Comparison of ENCODE assay signal across 18 cellular contexts in genomic region chr3:37907371-37907770, GRCh38. TPM values are rescaled to one million over a fixed set of nuclear protein-coding genes. Genes with fewer than 3 reads are reported as not detected.
DNase-seq lines count a peak whose midpoint lies in the region; ATAC-seq lines count a peak whose summit lies in the region.
"Had no signal": no experiment of that assay in that cellular context is flagged by ENCODE, and none has a peak within 500 bp of the region (broad histone marks: within the 10 kb centered on the region; RNA-seq: fewer than 3 reads in every experiment).

No MANE protein-coding gene starts in this region.

- peaks cover 42% of the 10 kb centered on the region for H3K4me1 Mint-ChIP-seq in activated CD4-positive, alpha-beta T cell treated with anti-CD3 and anti-CD28 coated beads, Interleukin-2, amount 10 ng/mL, durations not matched to agents 24 days and 14 days
- peaks cover 59% of the 10 kb centered on the region for H3K4me1 Mint-ChIP-seq in activated CD8-positive, alpha-beta T cell treated with anti-CD3 and anti-CD28 coated beads, Interleukin-2, amount 10 ng/mL, durations not matched to agents 7 days and 5 days (ENCODE audit: low read depth)
- peaks cover 17 to 36% of the 10 kb centered on the region in 2 donors for H3K4me1 Mint-ChIP-seq in immature natural killer cell

- peak overlapping the region; percentile 40 for H3K4me3 Mint-ChIP-seq in activated CD4-positive, alpha-beta T cell treated with anti-CD3 and anti-CD28 coated beads, Interleukin-2, amount 10 ng/mL, durations not matched to agents 24 days and 14 days
- H3K4me3 Mint-ChIP-seq in activated CD8-positive, alpha-beta T cell treated with anti-CD3 and anti-CD28 coated beads, Interleukin-2, amount 10 ng/mL, durations not matched to agents 7 days and 5 days: peak overlapping the region; percentile 42
- H3K4me3 Mint-ChIP-seq in immature natural killer cell: peak overlapping the region; percentile 0 to 52 (median 39)

- H3K27me3 Mint-ChIP-seq in activated CD4-positive, alpha-beta T cell treated with anti-CD3 and anti-CD28 coated beads, Interleukin-2, amount 10 ng/mL, durations not matched to agents 24 days and 14 days: peaks cover 10% of the 10 kb centered on the region
- H3K27me3 Mint-ChIP-seq in activated CD8-positive, alpha-beta T cell treated with anti-CD3 and anti-CD28 coated beads, Interleukin-2, amount 10 ng/mL, durations not matched to agents 7 days and 5 days (ENCODE audit: low read depth): peaks cover 25% of the 10 kb centered on the region
- peaks cover 0 to 3% (median 1%) of the 10 kb centered on the region in 3 donors for H3K27me3 Mint-ChIP-seq in immature natural killer cell (ENCODE audit: low read depth in 3 of 3)

- H3K27ac Mint-ChIP-seq in activated CD4-positive, alpha-beta T cell treated with anti-CD3 and anti-CD28 coated beads, Interleukin-2, amount 10 ng/mL, durations not matched to agents 24 days and 14 days: peak overlapping the region; percentile 58
- H3K27ac Mint-ChIP-seq in activated CD8-positive, alpha-beta T cell treated with anti-CD3 and anti-CD28 coated beads, Interleukin-2, amount 10 ng/mL, durations not matched to agents 7 days and 5 days: peak overlapping the region; percentile 68
- H3K27ac Mint-ChIP-seq in immature natural killer cell: peak overlapping the region in 2 of 6 donors; percentile 8

- peak overlapping the region; percentile 50 for H3K27ac ChIP-seq in substantia nigra (ENCODE audit: low read depth, low read length, poor library complexity, severe bottlenecking)
- H3K27ac ChIP-seq: A549 had no signal

- H3K9me3 Mint-ChIP-seq in activated CD4-positive, alpha-beta T cell treated with anti-CD3 and anti-CD28 coated beads, Interleukin-2, amount 10 ng/mL, durations not matched to agents 24 days and 14 days: no peaks in the 10 kb centered on the region
- H3K9me3 Mint-ChIP-seq in activated CD8-positive, alpha-beta T cell treated with anti-CD3 and anti-CD28 coated beads, Interleukin-2, amount 10 ng/mL, durations not matched to agents 7 days and 5 days (ENCODE audit: insufficient read depth): no peaks in the 10 kb centered on the region
- no peaks in the 10 kb centered on the region for H3K9me3 Mint-ChIP-seq in immature natural killer cell

- intact Hi-C loops in activated CD4-positive, alpha-beta T cell treated with anti-CD3 and anti-CD28 coated beads, Interleukin-2, amount 10 ng/mL, durations not matched to agents 24 days and 14 days (cut with micrococcal nuclease): loop anchor here (2.0 to 5.0 kb wide), 2 partner anchors 43 to 45 kb away; no protein-coding TSS in a partner anchor

- POLR2A ChIA-PET in activated CD8-positive, alpha-beta T cell treated with anti-CD3 and anti-CD28 coated beads, Interleukin-2, amount 10 ng/mL, durations not matched to agents 7 days and 5 days (lab: Charles Lee): no interaction called here

- H3K36me3 Mint-ChIP-seq in activated CD4-positive, alpha-beta T cell treated with anti-CD3 and anti-CD28 coated beads, Interleukin-2, amount 10 ng/mL, durations not matched to agents 24 days and 14 days (ENCODE audit: low read depth): no peaks in the 10 kb centered on the region
- H3K36me3 Mint-ChIP-seq in activated CD8-positive, alpha-beta T cell treated with anti-CD3 and anti-CD28 coated beads, Interleukin-2, amount 10 ng/mL, durations not matched to agents 7 days and 5 days (ENCODE audit: low read depth): no peaks in the 10 kb centered on the region
- H3K36me3 Mint-ChIP-seq in immature natural killer cell: no peaks in the 10 kb centered on the region

- CTCF ChIA-PET in activated CD8-positive, alpha-beta T cell treated with anti-CD3 and anti-CD28 coated beads, Interleukin-2, amount 10 ng/mL, durations not matched to agents 7 days and 5 days (lab: Charles Lee): interaction anchor here (0.9 to 1.9 kb wide), 2 partner anchors 8 to 59 kb away, joined by 3 to 5 read pairs; no protein-coding TSS in a partner anchor

- no peak for DNase-seq in activated CD4-positive, alpha-beta T cell treated with anti-CD3 and anti-CD28 coated beads, Interleukin-2, amount 10 ng/mL, durations not matched to agents 24 days and 14 days
- DNase-seq in activated CD4-positive, alpha-beta T cell treated with anti-CD3 and anti-CD28 coated beads for 1 hour: no peak
- no peak for DNase-seq in activated CD8-positive, alpha-beta T cell treated with anti-CD3 and anti-CD28 coated beads, Interleukin-2, amount 10 ng/mL, durations not matched to agents 7 days and 5 days
- DNase-seq in immature natural killer cell (no peak), substantia nigra (lab: John Stamatoyannopoulos, UW) (no peak), NCI-H345 (lab: John Stamatoyannopoulos, UW) (no peak)
- no peak for DNase-seq in stimulated activated CD4-positive, alpha-beta T cell treated with anti-CD3 and anti-CD28 coated beads, Interleukin-1b, Interleukin-23, amount 100 ng/mL, for 48 hours
- DNase-seq: GF-D8; glutamatergic neuron; IMR-90; NCI-H1048; SHP77; stimulated activated CD4-positive, alpha-beta T cell treated with anti-CD3 and anti-CD28 coated beads, Interleukin-4, amount 100 ng/mL, for 1 hour; trophoblast cell had no signal

- peak; percentile 20 for ATAC-seq in activated CD8-positive, alpha-beta T cell treated with anti-CD3 and anti-CD28 coated beads, Interleukin-2, amount 10 ng/mL, durations not matched to agents 7 days and 5 days
- ATAC-seq in GM21526 (IDR thresholded peaks at IDR 0.05; ENCODE audit: low FRiP score, unreplicated experiment): no peak
- ATAC-seq: A549, esophagus mucosa, sciatic nerve had no signal

RNA-seq across cellular contexts. Expression of gene CTDSPL, which starts 45.7 kb away (rescaled TPM):
- total RNA-seq in activated CD4-positive, alpha-beta T cell treated with anti-CD3 and anti-CD28 coated beads, Interleukin-2, amount 10 ng/mL, durations not matched to agents 24 days and 14 days: 6.1 and 6.5 TPM in 2 replicates
- 1 to 10 TPM in 1 of 2 experiments, under 1 TPM in 1; 0.90 to 2.1 TPM for total RNA-seq in activated CD8-positive, alpha-beta T cell treated with anti-CD3 and anti-CD28 coated beads, Interleukin-2, amount 10 ng/mL, durations not matched to agents 7 days and 5 days
- polyA plus RNA-seq in immature natural killer cell: under 1 TPM in 1 of 3 donors, not detected in 2; 0.87 TPM
